8 cellular contexts compared by ENCODE assay signal in the genomic region with DNA sequence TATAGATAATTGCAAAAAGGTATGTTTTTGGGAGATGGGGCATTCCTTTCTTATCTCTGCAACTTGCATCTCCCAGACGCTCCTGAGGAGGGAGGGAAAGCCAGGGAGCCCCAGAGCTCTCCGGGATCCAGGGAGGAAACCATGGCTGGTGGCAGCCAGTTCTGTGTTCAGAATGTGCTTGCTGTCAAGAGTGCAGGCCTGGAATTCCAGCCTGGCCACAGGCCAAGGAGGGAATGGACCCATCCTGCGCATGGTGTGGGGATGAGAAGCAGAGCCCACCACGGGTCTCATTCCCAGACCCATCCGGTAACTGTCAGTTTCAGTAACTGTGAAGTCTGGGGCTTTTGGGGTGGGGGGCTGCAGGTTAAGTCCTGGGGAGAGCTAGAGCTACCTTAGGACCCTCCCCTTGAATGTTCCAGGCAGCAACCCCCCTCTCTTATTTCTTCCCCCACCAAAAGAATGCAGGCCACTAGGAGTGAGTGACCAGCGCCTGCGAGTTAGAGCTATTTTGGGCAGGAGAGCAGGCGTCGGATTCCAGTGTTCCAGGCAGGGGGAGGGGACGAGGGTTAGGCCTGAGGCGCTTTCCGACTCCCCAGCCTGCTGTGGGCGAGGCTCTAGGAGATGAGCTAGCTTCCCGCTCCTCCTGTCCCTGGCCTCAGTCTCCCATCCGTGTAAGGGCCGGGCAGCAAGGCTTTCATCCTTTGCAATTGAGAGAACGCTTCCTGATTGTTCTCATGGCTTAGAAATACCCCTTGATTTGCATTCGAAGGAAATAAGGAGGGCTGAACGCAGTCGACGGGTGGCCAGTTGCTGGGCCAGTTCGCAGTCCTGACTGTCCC. TPM values are rescaled to one million over a fixed set of nuclear protein-coding genes. Genes with fewer than 3 reads are reported as not detected.
DNase-seq lines count a peak whose midpoint lies in the region; ATAC-seq and TF ChIP-seq lines count a peak whose summit lies in the region.

No MANE protein-coding gene starts in this region.

- ATAC-seq in gastrocnemius medialis (peak; percentile 72 to 77), GM21360 (IDR thresholded peaks at IDR 0.05; ENCODE audit: unreplicated experiment) (no peak)

- H3K27ac ChIP-seq in iPS-20b (ENCODE audit: low read length) (peak overlapping the region; percentile 94), gastrocnemius medialis (peak overlapping the region; percentile 96 to 99 (median 98))

- intact Hi-C loops in gastrocnemius medialis (cut with DNase I; ENCODE audit: low total_unique reads): no loop called here

- H3K9me3 ChIP-seq in iPS-20b (ENCODE audit: insufficient read depth, low read depth, low read length): no peaks in the 10 kb centered on the region
- no peaks in the 10 kb centered on the region for H3K9me3 ChIP-seq in gastrocnemius medialis

- DNase-seq in A172 (ENCODE audit: low spot score): peak; percentile 83
- peak; percentile 52 for DNase-seq in GM04503 (ENCODE audit: low read depth)
- DNase-seq in NCI-H345 treated with DMSO at 0.1 percent for 48 hours (lab: John Stamatoyannopoulos, UW; ENCODE audit: unreplicated experiment): peak; percentile 27
- DNase-seq in T47D (ENCODE audit: low read depth in 1 of 2, low spot score in 1 of 2): peak; percentile 26 to 91
- peak; percentile 83 to 90 for DNase-seq in gastrocnemius medialis
- no peak for DNase-seq in DMS153 treated with DMSO at 0.1 percent for 48 hours (lab: John Stamatoyannopoulos, UW; ENCODE audit: unreplicated experiment)

- H3K4me1 ChIP-seq in iPS-20b (ENCODE audit: insufficient read depth, low read length): peaks cover 20% of the 10 kb centered on the region
- H3K4me1 ChIP-seq in gastrocnemius medialis: peaks cover 37 to 39% of the 10 kb centered on the region in 2 donors

- no peaks in the 10 kb centered on the region for H3K36me3 ChIP-seq in iPS-20b (ENCODE audit: insufficient read depth, low read depth, low read length)
- H3K36me3 ChIP-seq in gastrocnemius medialis: no peaks in the 10 kb centered on the region

- in situ Hi-C loops in T47D (cut with HindIII; ENCODE audit: low pct_unique_long_range_greater_than_20kb, low sequenced_read_pairs) (no loop called here), gastrocnemius medialis (cut with MboI; ENCODE audit: low sequenced_read_pairs in 4 of 4) (no loop called here)

- H3K27me3 ChIP-seq in iPS-20b (ENCODE audit: insufficient read depth, low read length) (no peaks in the 10 kb centered on the region), gastrocnemius medialis (no peaks in the 10 kb centered on the region)

- H3K4me3 ChIP-seq in iPS-20b (ENCODE audit: low read length) (peak overlapping the region; percentile 69), gastrocnemius medialis (peak overlapping the region; percentile 51 to 70 (median 58))

- peak overlapping the region; percentile 85; the same call in 1 of the 2 replicates for H3K9ac ChIP-seq in iPS-20b (ENCODE audit: low read depth, low read length)

- no peak for TF ChIP-seq CTCF in gastrocnemius medialis (IDR thresholded peaks at IDR 0.05 in 4 of 5, conservative IDR thresholded peaks at IDR 0.05 in 1 of 5)

- no peak for TF ChIP-seq POLR2A in gastrocnemius medialis (IDR thresholded peaks at IDR 0.05)

RNA-seq across cellular contexts. Expression of gene DAG1, which starts 0.8 kb away (rescaled TPM):
- total RNA-seq in A172 (2014; rRNA removed; shearing (Covaris generic)): 132 and 135 TPM in 2 replicates
- 100 to 1,000 TPM in 3 of 4 donors, 10 to 100 TPM in 1; 95.0 to 177 (median 109) TPM for total RNA-seq in gastrocnemius medialis

RNA-seq across cellular contexts. Expression of gene NICN1, which starts 40.1 kb away (rescaled TPM):
- total RNA-seq in A172 (2014; rRNA removed; shearing (Covaris generic)): 9.5 and 18.8 TPM in 2 replicates
- 1 to 10 TPM; 1.9 to 7.0 (median 3.8) TPM for total RNA-seq in gastrocnemius medialis

RNA-seq across cellular contexts. Expression of gene AMT, which starts 47.0 kb away (rescaled TPM):
- 0.93 and 1.8 TPM in 2 replicates for total RNA-seq in A172 (2014; rRNA removed; shearing (Covaris generic))
- 1 to 10 TPM in 2 of 4 donors, under 1 TPM in 1, not detected in 1; 0.52 to 1.3 (median 1.1) TPM for total RNA-seq in gastrocnemius medialis

RNA-seq across cellular contexts. Expression of gene TCTA, which starts 57.0 kb away (rescaled TPM):
- total RNA-seq in A172 (2014; rRNA removed; shearing (Covaris generic)): 45.8 and 58.0 TPM in 2 replicates
- 10 to 100 TPM; 12.0 to 25.8 (median 15.1) TPM for total RNA-seq in gastrocnemius medialis

RNA-seq across cellular contexts. Expression of gene RHOA, which starts 57.5 kb away (rescaled TPM):
- total RNA-seq in A172 (2014; rRNA removed; shearing (Covaris generic)): 612 and 632 TPM in 2 replicates
- 100 to 1,000 TPM; 244 to 411 (median 282) TPM for total RNA-seq in gastrocnemius medialis
